In the genomic region with DNA sequence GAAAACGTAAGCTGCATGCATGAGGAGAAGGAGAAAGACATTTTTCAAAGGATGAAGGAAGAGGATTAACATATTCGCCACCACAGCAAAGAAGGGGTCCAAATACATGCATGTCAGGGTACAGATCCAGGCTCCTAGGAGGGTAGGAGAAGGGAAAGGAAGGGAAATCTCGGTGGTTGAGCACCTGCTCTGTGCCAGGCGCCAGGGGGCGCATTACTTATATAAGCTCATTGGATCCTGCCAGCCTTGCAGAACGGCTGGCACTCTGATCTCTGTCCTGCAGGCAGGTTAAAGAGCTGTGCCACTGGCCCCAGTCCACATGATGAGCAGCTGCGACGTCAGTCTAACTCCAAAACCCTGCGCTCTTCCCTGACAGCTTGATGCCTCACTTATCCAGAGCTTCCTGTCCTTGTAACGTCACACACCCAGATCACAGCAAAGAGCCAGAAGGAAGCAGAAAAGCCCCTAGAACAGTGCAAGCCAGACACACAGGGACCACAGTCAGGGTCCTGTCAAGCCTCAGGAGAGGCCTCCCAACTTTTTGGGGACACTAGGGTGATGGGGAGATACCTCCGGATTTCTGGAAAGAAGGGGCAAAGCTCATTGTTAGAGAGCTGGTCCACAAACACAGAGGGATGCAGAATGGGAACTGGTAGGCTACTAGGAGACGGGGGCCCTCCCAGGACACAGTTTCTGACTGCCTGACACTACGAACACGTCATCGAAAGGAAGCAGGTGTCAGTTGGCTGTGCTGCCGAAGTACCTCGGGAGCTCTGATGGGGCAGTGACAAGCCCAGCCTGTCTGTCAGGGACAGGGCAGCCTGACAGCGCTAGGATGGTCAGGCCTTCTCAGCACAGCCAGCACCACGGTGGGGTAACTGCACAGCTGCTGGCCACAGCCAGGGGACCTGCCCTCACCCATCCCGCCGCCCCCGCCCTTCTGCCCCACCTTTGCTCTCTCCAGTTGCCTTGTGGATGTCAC, we compare ENCODE assay signal across 8 cellular contexts.
A peak's percentile ranks its signal among the peaks of the same experiment; 100 is the strongest.
DNase-seq lines count a peak whose midpoint lies in the region; ATAC-seq and TF ChIP-seq lines count a peak whose summit lies in the region.

No MANE protein-coding gene starts in this region.

- H3K36me3 Mint-ChIP-seq in nephron progenitor cell (ENCODE audit: low read depth) = no peaks in the 10 kb centered on the region

- H3K9me3 ChIP-seq in uterus = no peaks in the 10 kb centered on the region

- H3K27me3 Mint-ChIP-seq in nephron progenitor cell (ENCODE audit: low read depth, poor library complexity) = peaks cover 29% of the 10 kb centered on the region

- in situ Hi-C loops in ACHN (cut with HindIII; ENCODE audit: low pct_ligation_motif_present, low pct_unique_long_range_greater_than_20kb, low sequenced_read_pairs) = no loop called here

- TF ChIP-seq CTCF in GM12875 (IDR thresholded peaks at IDR 0.05; ENCODE audit: borderline replicate concordance, insufficient read depth, low read depth, low read length) (peak; percentile 82), nephron progenitor cell (IDR thresholded peaks at IDR 0.05) (peak; percentile 77), uterus (IDR thresholded peaks at IDR 0.05) (peak; percentile 26 to 35 (median 32))

- no peaks in the 10 kb centered on the region for H3K27me3 ChIP-seq in uterus

- TF ChIP-seq POLR2A in uterus (IDR thresholded peaks at IDR 0.05) = no peak

- intact Hi-C loops in uterus (cut with DNase I; ENCODE audit: low total_unique reads) = no loop called here

- no peak overlapping the region for H3K4me3 Mint-ChIP-seq in nephron progenitor cell

- H3K4me3 ChIP-seq in GM12875 (ENCODE audit: low read depth, low read length) (no peak overlapping the region), uterus (no peak overlapping the region)

- no peaks in the 10 kb centered on the region for H3K9me3 Mint-ChIP-seq in nephron progenitor cell

- peak; percentile 40 for ATAC-seq in HG02970 (IDR thresholded peaks at IDR 0.05; ENCODE audit: low FRiP score, unreplicated experiment)

- H3K36me3 ChIP-seq in uterus = no peaks in the 10 kb centered on the region

- no peak overlapping the region for H3K27ac Mint-ChIP-seq in nephron progenitor cell

- no peak overlapping the region for H3K27ac ChIP-seq in uterus

- peak; percentile 63 for DNase-seq in ACHN
- peak; percentile 50 for DNase-seq in NCI-H2171 (lab: John Stamatoyannopoulos, UW)
- peak; percentile 14 for DNase-seq in activated CD4-positive, alpha-beta T cell treated with anti-CD3 and anti-CD28 coated beads, Interleukin-2, amount 50 U/mL, for 1 hour
- DNase-seq in fibroblast of gingiva (ENCODE audit: low read depth) = peak; percentile 67
- DNase-seq in nephron progenitor cell = peak; percentile 73
- peak; percentile 19 to 20 for DNase-seq in uterus

- peaks cover 11% of the 10 kb centered on the region for H3K4me1 Mint-ChIP-seq in nephron progenitor cell

- no peaks in the 10 kb centered on the region for H3K4me1 ChIP-seq in uterus

Comparison
In these comparisons a context has a peak if more than half of its experiments do, and no peak if none do; other contexts are left out.
1. DNase-seq: peak in every context shown above with its lines; median percentile 73 in nephron progenitor cell; 67 in fibroblast of gingiva; 63 in ACHN; 50 in NCI-H2171; 20 in uterus; 14 in activated CD4-positive, alpha-beta T cell treated with anti-CD3 and anti-CD28 coated beads, Interleukin-2, amount 50 U/mL, for 1 hour.
2. CTCF ChIP-seq: peak in every context shown above with its lines; median percentile 82 in GM12875; 77 in nephron progenitor cell; 32 in uterus.